9 cellular contexts compared by ENCODE assay signal in genomic region chr1:27428316-27429028, GRCh38. TPM values are rescaled to one million over a fixed set of nuclear protein-coding genes. Genes with fewer than 3 reads are reported as not detected.
A peak's percentile ranks its signal among the peaks of the same experiment; 100 is the strongest.
DNase-seq lines count a peak whose midpoint lies in the region; ATAC-seq and TF ChIP-seq lines count a peak whose summit lies in the region.
"Had no signal": no experiment of that assay in that cellular context is flagged by ENCODE, and none has a peak within 500 bp of the region (broad histone marks: within the 10 kb centered on the region; RNA-seq: fewer than 3 reads in every experiment).

No MANE protein-coding gene starts in this region.

- H3K9me3 Mint-ChIP-seq in stimulated activated memory B cell treated with anti-CD40 and anti-IgM and Interleukin-4, amounts not matched to agents 10 μg/mL and 1 μg/mL and 100 μg/mL, for 72 hours: no peaks in the 10 kb centered on the region

- H3K4me1 Mint-ChIP-seq in stimulated activated memory B cell treated with anti-CD40 and anti-IgM and Interleukin-4, amounts not matched to agents 10 μg/mL and 1 μg/mL and 100 μg/mL, for 72 hours: peaks cover 67% of the 10 kb centered on the region

- intact Hi-C loops in ascending aorta (cut with DNase I): loop anchor here (5.0 kb wide), 1 partner anchor 129 kb away; no protein-coding TSS in a partner anchor

- H3K27ac ChIP-seq in BLaER1 (peak overlapping the region; percentile 87), ascending aorta (peak overlapping the region; percentile 74 to 78)

- H3K27ac Mint-ChIP-seq in stimulated activated memory B cell treated with anti-CD40 and anti-IgM and Interleukin-4, amounts not matched to agents 10 μg/mL and 1 μg/mL and 100 μg/mL, for 72 hours: peak overlapping the region; percentile 88

- H3K27me3 Mint-ChIP-seq in stimulated activated memory B cell treated with anti-CD40 and anti-IgM and Interleukin-4, amounts not matched to agents 10 μg/mL and 1 μg/mL and 100 μg/mL, for 72 hours: no peaks in the 10 kb centered on the region

- H3K4me1 ChIP-seq in BLaER1 (peaks cover 100% of the 10 kb centered on the region), ascending aorta (peaks cover 33 to 68% of the 10 kb centered on the region in 2 donors)

- peak overlapping the region; percentile 92 for H3K4me2 ChIP-seq in BLaER1

- peak overlapping the region; percentile 67 for H3K9ac ChIP-seq in BLaER1

- H3K27me3 ChIP-seq in BLaER1 (no peaks in the 10 kb centered on the region), ascending aorta (no peaks in the 10 kb centered on the region)

- TF ChIP-seq CTCF in ascending aorta (IDR thresholded peaks at IDR 0.05): no peak

- peaks cover 13% of the 10 kb centered on the region; the same call in 1 of the 2 replicates for H4K20me1 ChIP-seq in BLaER1

- H3K36me3 Mint-ChIP-seq in stimulated activated memory B cell treated with anti-CD40 and anti-IgM and Interleukin-4, amounts not matched to agents 10 μg/mL and 1 μg/mL and 100 μg/mL, for 72 hours: peaks cover 39% of the 10 kb centered on the region

- peak overlapping the region; percentile 51 for H3K4me3 ChIP-seq in BLaER1
- H3K4me3 ChIP-seq in ascending aorta: peak overlapping the region; percentile 28 to 44

- H3K9me3 ChIP-seq in BLaER1: no peaks in the 10 kb centered on the region
- no peaks in the 10 kb centered on the region for H3K9me3 ChIP-seq in ascending aorta

- peak; percentile 51 for DNase-seq in NCI-H2196 (lab: John Stamatoyannopoulos, UW; ENCODE audit: unreplicated experiment)
- DNase-seq in ascending aorta (ENCODE audit: low spot score in 2 of 2): peak in 1 of 2 donors; percentile 77
- DNase-seq in islet precursor cell: peak; percentile 84
- DNase-seq in NCI-H1436 (lab: John Stamatoyannopoulos, UW): no peak

- H3K36me3 ChIP-seq in BLaER1: peaks cover 39% of the 10 kb centered on the region
- H3K36me3 ChIP-seq in ascending aorta: peaks cover 3 to 28% of the 10 kb centered on the region in 2 donors

- peak overlapping the region; percentile 64 for H3K4me3 Mint-ChIP-seq in stimulated activated memory B cell treated with anti-CD40 and anti-IgM and Interleukin-4, amounts not matched to agents 10 μg/mL and 1 μg/mL and 100 μg/mL, for 72 hours

- ATAC-seq in stimulated activated memory B cell treated with anti-CD40 and anti-IgM and Interleukin-4, amounts not matched to agents 10 μg/mL and 1 μg/mL and 100 μg/mL, for 72 hours: peak; percentile 39
- ATAC-seq in HG03565 (IDR thresholded peaks at IDR 0.05; ENCODE audit: unreplicated experiment) (no peak), HG02798 (IDR thresholded peaks at IDR 0.05; ENCODE audit: poor library complexity, unreplicated experiment) (no peak)

RNA-seq across cellular contexts. Expression of gene GPR3, which starts 36.0 kb away (rescaled TPM):
- 2.0 TPM for total RNA-seq in ascending aorta

RNA-seq across cellular contexts. Expression of gene CD164L2, which starts 45.3 kb away (rescaled TPM):
- not detected for total RNA-seq in ascending aorta
- total RNA-seq: activated CD8-positive, alpha-beta memory T cell treated with anti-CD3 and anti-CD28 coated beads for 36 hours had no signal

RNA-seq across cellular contexts. Expression of gene FCN3, which starts 53.8 kb away (rescaled TPM):
- 13.2 TPM for total RNA-seq in ascending aorta
- total RNA-seq: activated CD8-positive, alpha-beta memory T cell treated with anti-CD3 and anti-CD28 coated beads for 36 hours had no signal
